Comparison of ENCODE assay signal across 10 cellular contexts in the genomic region with DNA sequence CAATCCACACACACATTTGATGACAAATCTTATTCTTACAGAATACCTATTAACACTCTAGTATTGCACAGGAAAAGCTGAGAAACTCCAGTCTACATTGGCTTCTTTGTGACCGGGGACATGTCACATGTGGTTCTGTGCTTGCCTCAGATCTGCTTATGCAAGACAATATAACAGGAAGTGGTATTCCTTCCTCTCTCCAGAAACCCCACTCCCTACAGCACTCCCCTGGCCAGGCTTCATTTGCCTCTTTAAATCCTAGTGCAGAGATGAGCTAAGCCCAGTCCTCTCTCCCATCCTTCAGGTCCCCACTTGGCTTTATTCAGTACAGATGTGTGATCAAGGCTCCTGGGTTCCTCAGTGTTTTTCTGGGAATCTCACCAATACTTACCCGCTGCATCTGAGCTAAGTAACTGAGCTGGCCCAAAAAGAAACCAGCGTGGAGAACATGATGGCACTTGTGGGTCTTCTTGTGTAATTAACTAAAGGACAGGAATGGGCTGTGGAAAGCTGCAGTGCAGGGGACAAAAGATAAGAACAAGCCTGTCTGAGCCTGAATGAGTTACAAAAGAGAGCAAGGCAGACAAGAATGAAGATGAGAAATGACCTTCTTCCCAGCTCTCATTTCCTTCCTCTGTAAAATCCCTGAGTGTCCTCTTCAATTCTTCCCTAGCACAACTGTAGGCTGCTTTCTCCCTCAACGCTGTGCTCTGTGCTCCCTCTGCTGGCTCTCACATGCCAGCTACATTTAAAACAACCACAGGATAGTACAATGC.
DNase-seq lines count a peak whose midpoint lies in the region; ATAC-seq, FAIRE-seq and TF ChIP-seq lines count a peak whose summit lies in the region.
"Had no signal": no experiment of that assay in that cellular context is flagged by ENCODE, and none has a peak within 500 bp of the region (broad histone marks: within the 10 kb centered on the region; RNA-seq: fewer than 3 reads in every experiment).

No MANE protein-coding gene starts in this region.

- H3K9me3 Mint-ChIP-seq in CD14-positive monocyte, result no peaks in the 10 kb centered on the region
- H3K9me3 Mint-ChIP-seq: stimulated activated naive CD8-positive, alpha-beta T cell treated with anti-CD3 and anti-CD28 coated beads, Interleukin-15, Interleukin-2, amounts not matched to agents 100 ng/mL and 50 ng/mL, for 24 hours had no signal

- H3K27ac ChIP-seq in mesodermal cell (ENCODE audit: low read depth, low read length, severe bottlenecking) (peak overlapping the region; percentile 33), substantia nigra (ENCODE audit: low read depth, low read length, poor library complexity, severe bottlenecking) (peak overlapping the region; percentile 1)
- H3K27ac ChIP-seq: SJSA1 had no signal

- H3K9me3 ChIP-seq in mesodermal cell (ENCODE audit: control insufficient read depth, low read length), result no peaks in the 10 kb centered on the region
- H3K9me3 ChIP-seq: SJSA1 had no signal

- DNase-seq in CD14-positive monocyte (ENCODE audit: low spot score) (peak; percentile 61), NCI-H446 treated with DMSO at 0.1 percent for 48 hours (lab: John Stamatoyannopoulos, UW) (peak; percentile 1), substantia nigra (lab: John Stamatoyannopoulos, UW) (peak in 39 of 49 donors; percentile 4 to 74 (median 34))
- peak; percentile 36 to 41 for DNase-seq in activated CD4-positive, alpha-beta T cell treated with anti-CD3 and anti-CD28 coated beads for 4 hours

- peaks cover 0 to 2% of the 10 kb centered on the region in 2 donors for H3K36me3 Mint-ChIP-seq in CD14-positive monocyte

- no peak overlapping the region for H3K4me3 ChIP-seq in mesodermal cell (ENCODE audit: extremely low read depth, insufficient read depth, low read length, poor library complexity, severe bottlenecking)
- H3K4me3 ChIP-seq: SJSA1 had no signal

- H3K27me3 Mint-ChIP-seq in CD14-positive monocyte (ENCODE audit: low read depth in 3 of 3), result peaks cover 2 to 5% (median 4%) of the 10 kb centered on the region in 3 donors
- H3K27me3 Mint-ChIP-seq: stimulated activated naive CD8-positive, alpha-beta T cell treated with anti-CD3 and anti-CD28 coated beads, Interleukin-15, Interleukin-2, amounts not matched to agents 100 ng/mL and 50 ng/mL, for 24 hours had no signal

- 59 to 65% methylated on average over 4 of the region's 4 CpGs for WGBS in mesodermal cell (ENCODE audit: insufficient coverage in 2 of 2), 2 experiments

- intact Hi-C loops in CD14-positive monocyte (cut with micrococcal nuclease), result loop anchor here (10.0 kb wide), 1 partner anchor 863 kb away; no protein-coding TSS in a partner anchor

- H3K27ac Mint-ChIP-seq in CD14-positive monocyte, result peak overlapping the region; percentile 72 to 96 (median 90)
- H3K27ac Mint-ChIP-seq: stimulated activated naive CD8-positive, alpha-beta T cell treated with anti-CD3 and anti-CD28 coated beads, Interleukin-15, Interleukin-2, amounts not matched to agents 100 ng/mL and 50 ng/mL, for 24 hours had no signal

- peak; percentile 82 for TF ChIP-seq CTCF in CD14-positive monocyte (IDR thresholded peaks at IDR 0.05)

- H3K4me3 Mint-ChIP-seq in CD14-positive monocyte, result peak overlapping the region; percentile 49 to 81
- H3K4me3 Mint-ChIP-seq: stimulated activated naive CD8-positive, alpha-beta T cell treated with anti-CD3 and anti-CD28 coated beads, Interleukin-15, Interleukin-2, amounts not matched to agents 100 ng/mL and 50 ng/mL, for 24 hours had no signal

- peak; percentile 57 for FAIRE-seq in endometrium (lab: Jason Lieb, UNC)

- peaks cover 7% of the 10 kb centered on the region for H3K4me1 ChIP-seq in mesodermal cell (ENCODE audit: control insufficient read depth, insufficient read depth, low read length, poor library complexity, severe bottlenecking)
- H3K4me1 ChIP-seq: SJSA1 had no signal

- ATAC-seq in GM19023 (IDR thresholded peaks at IDR 0.05; ENCODE audit: unreplicated experiment) (peak; percentile 74), HG03442 (IDR thresholded peaks at IDR 0.05; ENCODE audit: unreplicated experiment) (peak; percentile 93)

- H3K36me3 ChIP-seq in mesodermal cell (ENCODE audit: control insufficient read depth, insufficient read depth, low read length), result no peaks in the 10 kb centered on the region
- H3K36me3 ChIP-seq: SJSA1 had no signal

- peaks cover 25% of the 10 kb centered on the region for H3K4me1 Mint-ChIP-seq in CD14-positive monocyte

Comparison
In these comparisons a context has a peak if more than half of its experiments do, and no peak if none do; other contexts are left out.
1. DNase-seq: peak in every context shown above with its lines; median percentile 61 in CD14-positive monocyte; 38 in activated CD4-positive, alpha-beta T cell treated with anti-CD3 and anti-CD28 coated beads for 4 hours; 34 in substantia nigra; 1 in NCI-H446 treated with DMSO at 0.1 percent for 48 hours.